Comparison of ENCODE assay signal across 27 cellular contexts in genomic region chr12:116261525-116262100, GRCh38. TPM values are rescaled to one million over a fixed set of nuclear protein-coding genes. Genes with fewer than 3 reads are reported as not detected.
DNase-seq lines count a peak whose midpoint lies in the region; ATAC-seq and TF ChIP-seq lines count a peak whose summit lies in the region.
"Had no signal": no experiment of that assay in that cellular context is flagged by ENCODE, and none has a peak within 500 bp of the region (broad histone marks: within the 10 kb centered on the region; RNA-seq: fewer than 3 reads in every experiment).

No MANE protein-coding gene starts in this region.

- no peaks in the 10 kb centered on the region for H3K36me3 ChIP-seq in MM.1S (replicated peaks; ENCODE audit: insufficient read depth, low read length)
- no peaks in the 10 kb centered on the region for H3K36me3 ChIP-seq in fibroblast of lung (ENCODE audit: control insufficient read depth, insufficient read depth, low read length)
- no peaks in the 10 kb centered on the region for H3K36me3 ChIP-seq in neutrophil
- H3K36me3 ChIP-seq: lower lobe of right lung, spleen, uterus had no signal

- POLR2A ChIA-PET in activated CD8-positive, alpha-beta T cell treated with anti-CD3 and anti-CD28 coated beads for 36 hours (lab: Charles Lee), result interaction anchor here (1.0 kb wide), 1 partner anchor 8 kb away, joined by 3 read pairs; no protein-coding TSS in a partner anchor
- POLR2A ChIA-PET in activated CD8-positive, alpha-beta T cell treated with anti-CD3 and anti-CD28 coated beads, Interleukin-2, amount 10 ng/mL, durations not matched to agents 7 days and 5 days (lab: Charles Lee), result no interaction called here

- H3K9me3 ChIP-seq in MM.1S (replicated peaks; ENCODE audit: insufficient read depth, low read length) (no peaks in the 10 kb centered on the region), fibroblast of lung (ENCODE audit: control insufficient read depth, insufficient read depth, low read depth, low read length) (no peaks in the 10 kb centered on the region), neutrophil (no peaks in the 10 kb centered on the region)
- H3K9me3 ChIP-seq: A549; BLaER1 treated with 17β-estradiol and CSF1 and Interleukin-3, amounts not matched to agents 10 nM and 100 nM; lower lobe of right lung; spleen; testis; uterus had no signal

- DNase-seq in activated CD8-positive, alpha-beta T cell treated with anti-CD3 and anti-CD28 coated beads for 36 hours, result no peak
- DNase-seq in activated CD8-positive, alpha-beta T cell treated with anti-CD3 and anti-CD28 coated beads, Interleukin-2, amount 10 ng/mL, durations not matched to agents 7 days and 5 days, result no peak
- DNase-seq in MM.1S (no peak), fibroblast of lung (ENCODE audit: low read depth in 2 of 2) (no peak), D341Med (ENCODE audit: low spot score) (no peak), occipital lobe (lab: John Stamatoyannopoulos, UW) (no peak)
- DNase-seq: activated naive CD4-positive, alpha-beta T cell treated with anti-CD3 and anti-CD28 coated beads for 36 hours; activated T-cell treated with anti-CD3 and anti-CD28 coated beads, Interleukin-2, amount 50 U/mL, for 24 hours; caudate nucleus; lower lobe of right lung; NCI-H2081; NCI-H226; NCI-H774; OCI-M1; retina; spleen; stimulated activated CD4-positive, alpha-beta T cell treated with anti-CD3 and anti-CD28 coated beads, Interleukin-2, amount 100 ng/mL, for 48 hours; T1000; testis; uterus had no signal

- H3K4me1 ChIP-seq in MM.1S (ENCODE audit: low read length) (0 out of 2 replicates have a peak, but pooled peaks cover 4% of the 10 kb centered on the region), fibroblast of lung (ENCODE audit: control insufficient read depth, extremely low read depth, insufficient read depth, low read length) (peaks cover 9% of the 10 kb centered on the region), neutrophil (ENCODE audit: control insufficient read depth in 1 of 2, insufficient read depth in 1 of 2, low read depth in 1 of 2, low read length in 1 of 2) (peaks cover 40 to 73% of the 10 kb centered on the region in 2 experiments)

- H3K4me2 ChIP-seq in MM.1S (ENCODE audit: low read depth, low read length) (peak overlapping the region; percentile 6; the same call in 1 of the 2 replicates), fibroblast of lung (ENCODE audit: extremely low read depth, insufficient read depth, low read length) (peak overlapping the region; percentile 32)
- H3K4me2 ChIP-seq: A549 had no signal

- CTCF ChIA-PET in activated CD8-positive, alpha-beta T cell treated with anti-CD3 and anti-CD28 coated beads for 36 hours (lab: Charles Lee), result interaction anchor here (0.6 kb wide), 1 partner anchor 97 kb away, joined by 3 read pairs; no protein-coding TSS in a partner anchor
- CTCF ChIA-PET in activated CD8-positive, alpha-beta T cell treated with anti-CD3 and anti-CD28 coated beads, Interleukin-2, amount 10 ng/mL, durations not matched to agents 7 days and 5 days (lab: Charles Lee), result interaction anchor here (1.2 kb wide), 1 partner anchor 20 kb away, joined by 3 read pairs; no protein-coding TSS in a partner anchor

- peaks cover 99% of the 10 kb centered on the region for H3K79me2 ChIP-seq in MM.1S (ENCODE audit: low read length)
- peaks cover 97% of the 10 kb centered on the region for H3K79me2 ChIP-seq in fibroblast of lung (ENCODE audit: control insufficient read depth, insufficient read depth, low read length)

- H3K4me1 Mint-ChIP-seq in activated CD8-positive, alpha-beta T cell treated with anti-CD3 and anti-CD28 coated beads for 36 hours (ENCODE audit: low read depth), result peaks cover 60% of the 10 kb centered on the region
- H3K4me1 Mint-ChIP-seq in activated CD8-positive, alpha-beta T cell treated with anti-CD3 and anti-CD28 coated beads, Interleukin-2, amount 10 ng/mL, durations not matched to agents 7 days and 5 days (ENCODE audit: low read depth), result peaks cover 23% of the 10 kb centered on the region

- TF ChIP-seq CTCF in activated CD8-positive, alpha-beta T cell treated with anti-CD3 and anti-CD28 coated beads for 36 hours (IDR thresholded peaks at IDR 0.05), result no peak
- TF ChIP-seq CTCF in MM.1S (IDR thresholded peaks at IDR 0.05; ENCODE audit: low read length) (no peak), fibroblast of lung (conservative IDR thresholded peaks at IDR 0.05 in 1 of 2, IDR thresholded peaks at IDR 0.05 in 1 of 2; ENCODE audit: low read depth in 1 of 2, low read length in 2 of 2) (no peak), neutrophil (IDR thresholded peaks at IDR 0.05) (no peak)

- H3K4me3 Mint-ChIP-seq in activated CD8-positive, alpha-beta T cell treated with anti-CD3 and anti-CD28 coated beads for 36 hours, result no peak overlapping the region
- no peak overlapping the region for H3K4me3 Mint-ChIP-seq in activated CD8-positive, alpha-beta T cell treated with anti-CD3 and anti-CD28 coated beads, Interleukin-2, amount 10 ng/mL, durations not matched to agents 7 days and 5 days
- H3K4me3 Mint-ChIP-seq: activated naive CD4-positive, alpha-beta T cell treated with anti-CD3 and anti-CD28 coated beads for 36 hours; activated T-cell treated with anti-CD3 and anti-CD28 coated beads, Interleukin-2, amount 50 U/mL, for 24 hours; dendritic cell treated with granulocyte-macrophage colony-stimulating factor and Interleukin-4, amounts not matched to agents 40 ng/mL and 50 ng/mL, for 4 days; stimulated activated effector memory CD8-positive, alpha-beta T cell treated with anti-CD3 and anti-CD28 coated beads, Interleukin-12 subunit alpha, Interleukin-12 subunit beta, amount 100 ng/mL, for 72 hours had no signal

- H3K27ac Mint-ChIP-seq in activated CD8-positive, alpha-beta T cell treated with anti-CD3 and anti-CD28 coated beads for 36 hours, result no peak overlapping the region
- no peak overlapping the region for H3K27ac Mint-ChIP-seq in activated CD8-positive, alpha-beta T cell treated with anti-CD3 and anti-CD28 coated beads, Interleukin-2, amount 10 ng/mL, durations not matched to agents 7 days and 5 days
- H3K27ac Mint-ChIP-seq: activated naive CD4-positive, alpha-beta T cell treated with anti-CD3 and anti-CD28 coated beads for 36 hours; activated T-cell treated with anti-CD3 and anti-CD28 coated beads, Interleukin-2, amount 50 U/mL, for 24 hours; dendritic cell treated with granulocyte-macrophage colony-stimulating factor and Interleukin-4, amounts not matched to agents 40 ng/mL and 50 ng/mL, for 4 days; stimulated activated effector memory CD8-positive, alpha-beta T cell treated with anti-CD3 and anti-CD28 coated beads, Interleukin-12 subunit alpha, Interleukin-12 subunit beta, amount 100 ng/mL, for 72 hours had no signal

- H3F3A ChIP-seq in MM.1S (ENCODE audit: insufficient read depth, low read length), result no peaks in the 10 kb centered on the region

- H2AFZ ChIP-seq in MM.1S (ENCODE audit: low read length), result no peak overlapping the region
- no peak overlapping the region for H2AFZ ChIP-seq in fibroblast of lung (ENCODE audit: low read length)

- H3K36me3 Mint-ChIP-seq in activated CD8-positive, alpha-beta T cell treated with anti-CD3 and anti-CD28 coated beads for 36 hours (ENCODE audit: low read depth), result no peaks in the 10 kb centered on the region
- no peaks in the 10 kb centered on the region for H3K36me3 Mint-ChIP-seq in activated CD8-positive, alpha-beta T cell treated with anti-CD3 and anti-CD28 coated beads, Interleukin-2, amount 10 ng/mL, durations not matched to agents 7 days and 5 days (ENCODE audit: low read depth)
- H3K36me3 Mint-ChIP-seq: stimulated activated effector memory CD8-positive, alpha-beta T cell treated with anti-CD3 and anti-CD28 coated beads, Interleukin-12 subunit alpha, Interleukin-12 subunit beta, amount 100 ng/mL, for 72 hours had no signal

- ATAC-seq in activated CD8-positive, alpha-beta T cell treated with anti-CD3 and anti-CD28 coated beads for 36 hours, result peak; percentile 24
- no peak for ATAC-seq in activated CD8-positive, alpha-beta T cell treated with anti-CD3 and anti-CD28 coated beads, Interleukin-2, amount 10 ng/mL, durations not matched to agents 7 days and 5 days
- ATAC-seq in GM21423 (IDR thresholded peaks at IDR 0.05; ENCODE audit: unreplicated experiment), result no peak
- ATAC-seq: A549; lower lobe of right lung; Right ventricle myocardium inferior; stimulated activated effector memory CD8-positive, alpha-beta T cell treated with anti-CD3 and anti-CD28 coated beads, Interleukin-12 subunit alpha, Interleukin-12 subunit beta, amount 100 ng/mL, for 72 hours had no signal

- intact Hi-C loops in activated CD8-positive, alpha-beta T cell treated with anti-CD3 and anti-CD28 coated beads for 36 hours (cut with micrococcal nuclease), result no loop called here

- H3K27me3 Mint-ChIP-seq in activated CD8-positive, alpha-beta T cell treated with anti-CD3 and anti-CD28 coated beads for 36 hours, result no peaks in the 10 kb centered on the region
- no peaks in the 10 kb centered on the region for H3K27me3 Mint-ChIP-seq in activated CD8-positive, alpha-beta T cell treated with anti-CD3 and anti-CD28 coated beads, Interleukin-2, amount 10 ng/mL, durations not matched to agents 7 days and 5 days (ENCODE audit: low read depth)
- H3K27me3 Mint-ChIP-seq: activated T-cell treated with anti-CD3 and anti-CD28 coated beads, Interleukin-2, amount 50 U/mL, for 24 hours; dendritic cell treated with granulocyte-macrophage colony-stimulating factor and Interleukin-4, amounts not matched to agents 40 ng/mL and 50 ng/mL, for 4 days had no signal

- H3K9me2 ChIP-seq in MM.1S (replicated peaks; ENCODE audit: insufficient read depth, low read length), result no peaks in the 10 kb centered on the region

- no peaks in the 10 kb centered on the region for H3K9me3 Mint-ChIP-seq in activated CD8-positive, alpha-beta T cell treated with anti-CD3 and anti-CD28 coated beads for 36 hours
- no peaks in the 10 kb centered on the region for H3K9me3 Mint-ChIP-seq in activated CD8-positive, alpha-beta T cell treated with anti-CD3 and anti-CD28 coated beads, Interleukin-2, amount 10 ng/mL, durations not matched to agents 7 days and 5 days (ENCODE audit: insufficient read depth)
- H3K9me3 Mint-ChIP-seq: activated naive CD4-positive, alpha-beta T cell treated with anti-CD3 and anti-CD28 coated beads for 36 hours; activated T-cell treated with anti-CD3 and anti-CD28 coated beads, Interleukin-2, amount 50 U/mL, for 24 hours; dendritic cell treated with granulocyte-macrophage colony-stimulating factor and Interleukin-4, amounts not matched to agents 40 ng/mL and 50 ng/mL, for 4 days; stimulated activated effector memory CD8-positive, alpha-beta T cell treated with anti-CD3 and anti-CD28 coated beads, Interleukin-12 subunit alpha, Interleukin-12 subunit beta, amount 100 ng/mL, for 72 hours had no signal

- no peak overlapping the region for H3K27ac ChIP-seq in MM.1S (ENCODE audit: low read length)
- no peak overlapping the region for H3K27ac ChIP-seq in fibroblast of lung (ENCODE audit: insufficient read depth, low read length)
- H3K27ac ChIP-seq in neutrophil, result peak overlapping the region; percentile 5
- H3K27ac ChIP-seq: A549; BLaER1 treated with 17β-estradiol and CSF1 and Interleukin-3, amounts not matched to agents 10 nM and 100 nM; lower lobe of right lung; uterus had no signal

- H4K20me1 ChIP-seq in MM.1S (ENCODE audit: insufficient read depth, low read length) (peaks cover 75% of the 10 kb centered on the region), fibroblast of lung (ENCODE audit: control insufficient read depth, extremely low read depth, insufficient read depth, low read length) (peaks cover 12% of the 10 kb centered on the region)

- no peaks in the 10 kb centered on the region for H3K27me3 ChIP-seq in MM.1S (replicated peaks; ENCODE audit: insufficient read depth, low read length)
- H3K27me3 ChIP-seq in fibroblast of lung (ENCODE audit: control insufficient read depth, insufficient read depth, low read length), result no peaks in the 10 kb centered on the region
- no peaks in the 10 kb centered on the region for H3K27me3 ChIP-seq in neutrophil
- H3K27me3 ChIP-seq: BLaER1 treated with 17β-estradiol and CSF1 and Interleukin-3, amounts not matched to agents 10 nM and 100 nM; spleen; testis; uterus had no signal

- H3K4me3 ChIP-seq in MM.1S (ENCODE audit: low read length) (no peak overlapping the region), fibroblast of lung (replicated peaks in 1 of 4; ENCODE audit: control extremely low read depth in 1 of 4, insufficient read depth in 1 of 4, low read depth in 3 of 4, low read length in 4 of 4) (no peak overlapping the region), neutrophil (ENCODE audit: low read depth in 1 of 2, low read length in 1 of 2) (no peak overlapping the region)
- H3K4me3 ChIP-seq: A549; BLaER1 treated with 17β-estradiol and CSF1 and Interleukin-3, amounts not matched to agents 10 nM and 100 nM; lower lobe of right lung; spleen; testis; uterus had no signal

- no peak overlapping the region for H3K9ac ChIP-seq in MM.1S (ENCODE audit: low read length)
- H3K9ac ChIP-seq in fibroblast of lung (ENCODE audit: insufficient read depth, low read length), result no peak overlapping the region
- H3K9ac ChIP-seq: BLaER1 treated with 17β-estradiol and CSF1 and Interleukin-3, amounts not matched to agents 10 nM and 100 nM had no signal

RNA-seq across cellular contexts. Expression of gene MED13L, which starts 15.9 kb away (rescaled TPM):
- 10 to 100 TPM; 39.5 to 41.8 TPM for total RNA-seq in activated CD8-positive, alpha-beta T cell treated with anti-CD3 and anti-CD28 coated beads for 36 hours
- total RNA-seq in activated CD8-positive, alpha-beta T cell treated with anti-CD3 and anti-CD28 coated beads, Interleukin-2, amount 10 ng/mL, durations not matched to agents 7 days and 5 days, result 10 to 100 TPM; 74.7 to 76.9 TPM
- total RNA-seq in fibroblast of lung (97.3 and 115 TPM in 2 replicates), occipital lobe (389 TPM)
- polyA plus RNA-seq in fibroblast of lung, result 40.3 and 56.5 TPM in 2 replicates
- polyA plus RNA-seq in fibroblast of lung (2012), result 17.3 and 27.4 TPM in 2 replicates
- 91.2 and 97.5 TPM in 2 replicates for polyA minus RNA-seq in fibroblast of lung (ENCODE audit: low replicate concordance)
